10 cellular contexts compared by ENCODE assay signal in genomic region chr21:36288651-36289243, GRCh38.
DNase-seq lines count a peak whose midpoint lies in the region; ATAC-seq and TF ChIP-seq lines count a peak whose summit lies in the region.
"Had no signal": no experiment of that assay in that cellular context is flagged by ENCODE, and none has a peak within 500 bp of the region (broad histone marks: within the 10 kb centered on the region; RNA-seq: fewer than 3 reads in every experiment).

No MANE protein-coding gene starts in this region.

- H3K4me3 Mint-ChIP-seq in stimulated activated memory B cell treated with anti-CD40 and anti-IgM and Interleukin-4, amounts not matched to agents 10 μg/mL and 1 μg/mL and 100 μg/mL, for 72 hours: peak overlapping the region; percentile 47

- H3K4me3 ChIP-seq in SK-N-MC: no peak overlapping the region
- H3K4me3 ChIP-seq in epithelial cell of esophagus (ENCODE audit: low read length): no peak overlapping the region

- peak; percentile 2 for DNase-seq in activated CD4-positive, alpha-beta T cell treated with anti-CD3 and anti-CD28 coated beads, Interleukin-2, amount 50 U/mL, for 1 hour
- no peak for DNase-seq in activated CD4-positive, alpha-beta T cell treated with anti-CD3 and anti-CD28 coated beads for 4 hours
- no peak for DNase-seq in SK-N-MC (ENCODE audit: low read depth, low spot score)
- peak; percentile 47 for DNase-seq in epithelial cell of esophagus (ENCODE audit: low read depth)
- no peak for DNase-seq in SW 1271 (lab: John Stamatoyannopoulos, UW)
- DNase-seq in erythroblast (lab: John Stamatoyannopoulos, UW): no peak
- DNase-seq: left cardiac atrium, NCI-H1105 treated with DMSO at 0.1 percent for 48 hours had no signal

- H3K36me3 Mint-ChIP-seq in stimulated activated memory B cell treated with anti-CD40 and anti-IgM and Interleukin-4, amounts not matched to agents 10 μg/mL and 1 μg/mL and 100 μg/mL, for 72 hours: peaks cover 36% of the 10 kb centered on the region

- H3K9me3 Mint-ChIP-seq in stimulated activated memory B cell treated with anti-CD40 and anti-IgM and Interleukin-4, amounts not matched to agents 10 μg/mL and 1 μg/mL and 100 μg/mL, for 72 hours: no peaks in the 10 kb centered on the region

- H3K9me3 ChIP-seq in SK-N-MC (ENCODE audit: low read depth, low read length): no peaks in the 10 kb centered on the region; the same call in 1 of the 2 replicates

- no peak for TF ChIP-seq CTCF in epithelial cell of esophagus (IDR thresholded peaks at IDR 0.05; ENCODE audit: insufficient read depth, low read depth, low read length, missing control alignments)

- H3K27ac Mint-ChIP-seq in stimulated activated memory B cell treated with anti-CD40 and anti-IgM and Interleukin-4, amounts not matched to agents 10 μg/mL and 1 μg/mL and 100 μg/mL, for 72 hours: peak overlapping the region; percentile 83

- no peak overlapping the region for H3K9ac ChIP-seq in SK-N-MC (ENCODE audit: insufficient read length)

- H3K4me1 Mint-ChIP-seq in stimulated activated memory B cell treated with anti-CD40 and anti-IgM and Interleukin-4, amounts not matched to agents 10 μg/mL and 1 μg/mL and 100 μg/mL, for 72 hours: peaks cover 15% of the 10 kb centered on the region

- peak; percentile 63 for ATAC-seq in stimulated activated memory B cell treated with anti-CD40 and anti-IgM and Interleukin-4, amounts not matched to agents 10 μg/mL and 1 μg/mL and 100 μg/mL, for 72 hours
- ATAC-seq in HG03460 (IDR thresholded peaks at IDR 0.05; ENCODE audit: unreplicated experiment): no peak

- peaks cover 15% of the 10 kb centered on the region; the same call in 1 of the 2 replicates for H3K36me3 ChIP-seq in SK-N-MC (ENCODE audit: insufficient read depth, low read length)

- peak overlapping the region; percentile 30; the same call in 1 of the 2 replicates for H3K27ac ChIP-seq in SK-N-MC

- TF ChIP-seq POLR2A in erythroblast (IDR thresholded peaks at IDR 0.05; ENCODE audit: low read length): no peak

- no peaks in the 10 kb centered on the region for H3K27me3 Mint-ChIP-seq in stimulated activated memory B cell treated with anti-CD40 and anti-IgM and Interleukin-4, amounts not matched to agents 10 μg/mL and 1 μg/mL and 100 μg/mL, for 72 hours

Comparison
In these comparisons a context has a peak if more than half of its experiments do, and no peak if none do; other contexts are left out.
1. DNase-seq: peak in activated CD4-positive, alpha-beta T cell treated with anti-CD3 and anti-CD28 coated beads, Interleukin-2, amount 50 U/mL, for 1 hour (single experiment) and epithelial cell of esophagus (single experiment); none in activated CD4-positive, alpha-beta T cell treated with anti-CD3 and anti-CD28 coated beads for 4 hours (0 of 2), SK-N-MC (single experiment), SW 1271 (0 of 2) and erythroblast (0 of 2).